Comparison of ENCODE assay signal across 33 cellular contexts in genomic region chr5:13692172-13692571, GRCh38.
"Had no signal": no experiment of that assay in that cellular context is flagged by ENCODE, and none has a peak within 500 bp of the region (broad histone marks: within the 10 kb centered on the region; RNA-seq: fewer than 3 reads in every experiment).

No MANE protein-coding gene starts in this region.

- H2AFZ ChIP-seq: PC-9 had no signal

- H3K4me3 ChIP-seq: cardiac muscle cell, MG63, PC-9 had no signal

- H3K27me3 ChIP-seq: brain microvascular endothelial cell, cardiac muscle cell, MG63 had no signal

- H3K4me1 Mint-ChIP-seq: activated CD4-positive, alpha-beta T cell treated with anti-CD3 and anti-CD28 coated beads, Interleukin-2, amount 10 ng/mL, durations not matched to agents 24 days and 14 days; activated naive CD8-positive, alpha-beta T cell treated with anti-CD3 and anti-CD28 coated beads for 36 hours; activated T-helper 17 cell treated with anti-CD3 and anti-CD28 coated beads, Interleukin-2, amount 50 U/mL, for 72 hours; central memory CD8-positive, alpha-beta T cell had no signal

- H3K36me3 Mint-ChIP-seq: activated naive CD8-positive, alpha-beta T cell treated with anti-CD3 and anti-CD28 coated beads for 36 hours had no signal

- H3K27ac ChIP-seq: brain microvascular endothelial cell, cardiac muscle cell, PC-9 had no signal

- ATAC-seq: activated CD8-positive, alpha-beta T cell treated with anti-CD3 and anti-CD28 coated beads for 36 hours; activated T-cell treated with anti-CD3 and anti-CD28 coated beads, Interleukin-2, amount 50 U/mL, for 72 hours; activated T-helper 17 cell treated with anti-CD3 and anti-CD28 coated beads, Interleukin-2, amount 50 U/mL, for 72 hours had no signal

- H3K9me3 Mint-ChIP-seq: activated CD4-positive, alpha-beta T cell treated with anti-CD3 and anti-CD28 coated beads, Interleukin-2, amount 10 ng/mL, durations not matched to agents 24 days and 14 days had no signal

- H3K27ac Mint-ChIP-seq: activated CD4-positive, alpha-beta T cell treated with anti-CD3 and anti-CD28 coated beads, Interleukin-2, amount 10 ng/mL, durations not matched to agents 24 days and 14 days; activated CD8-positive, alpha-beta T cell treated with anti-CD3 and anti-CD28 coated beads for 36 hours; activated naive CD8-positive, alpha-beta T cell treated with anti-CD3 and anti-CD28 coated beads for 36 hours; activated T-cell treated with anti-CD3 and anti-CD28 coated beads, Interleukin-2, amount 50 U/mL, for 72 hours; activated T-helper 17 cell treated with anti-CD3 and anti-CD28 coated beads, Interleukin-2, amount 50 U/mL, for 72 hours had no signal

- H3K4me3 Mint-ChIP-seq: activated CD4-positive, alpha-beta T cell treated with anti-CD3 and anti-CD28 coated beads, Interleukin-2, amount 10 ng/mL, durations not matched to agents 24 days and 14 days; activated CD8-positive, alpha-beta T cell treated with anti-CD3 and anti-CD28 coated beads for 36 hours; activated naive CD8-positive, alpha-beta T cell treated with anti-CD3 and anti-CD28 coated beads for 36 hours; activated T-cell treated with anti-CD3 and anti-CD28 coated beads, Interleukin-2, amount 50 U/mL, for 72 hours; activated T-helper 17 cell treated with anti-CD3 and anti-CD28 coated beads, Interleukin-2, amount 50 U/mL, for 72 hours; central memory CD8-positive, alpha-beta T cell had no signal

- DNase-seq: activated CD4-positive, alpha-beta T cell treated with anti-CD3 and anti-CD28 coated beads, Interleukin-2, amount 10 ng/mL, durations not matched to agents 24 days and 14 days; activated CD4-positive, alpha-beta T cell treated with anti-CD3 and anti-CD28 coated beads, Interleukin-2, amount 50 U/mL, for 4 hours; activated CD8-positive, alpha-beta T cell treated with anti-CD3 and anti-CD28 coated beads for 36 hours; activated effector memory CD4-positive, alpha-beta T cell treated with anti-CD3 and anti-CD28 coated beads, Interleukin-2, amount 50 U/mL, for 16 hours; activated naive CD4-positive, alpha-beta T cell; activated naive CD4-positive, alpha-beta T cell treated with anti-CD3 and anti-CD28 coated beads, Interleukin-2, amount 50 U/mL, for 16 hours; activated naive CD8-positive, alpha-beta T cell treated with anti-CD3 and anti-CD28 coated beads for 36 hours; activated T-cell treated with anti-CD3 and anti-CD28 coated beads, Interleukin-2, amount 50 U/mL, for 1 hour; activated T-cell treated with anti-CD3 and anti-CD28 coated beads, Interleukin-2, amount 50 U/mL, for 72 hours; amniotic stem cell; aorta; brain microvascular endothelial cell; Karpas-422; KBM-7; MG63; NCI-H1092; NCI-H146; NCI-H187; NCI-H2029 treated with DMSO at 0.1 percent for 48 hours; NCI-H2107; NCI-H2171; NCI-H510A; NCI-H526; NCI-H774; PC-9; Right ventricle myocardium superior; SW 1271; T-helper 1 cell; T-helper 2 cell; T-helper 9 cell had no signal

- H3K4me2 ChIP-seq: PC-9 had no signal

- H3K9me3 ChIP-seq: MG63 had no signal

- H3K27me3 Mint-ChIP-seq: activated CD4-positive, alpha-beta T cell treated with anti-CD3 and anti-CD28 coated beads, Interleukin-2, amount 10 ng/mL, durations not matched to agents 24 days and 14 days; activated CD8-positive, alpha-beta T cell treated with anti-CD3 and anti-CD28 coated beads for 36 hours; activated naive CD8-positive, alpha-beta T cell treated with anti-CD3 and anti-CD28 coated beads for 36 hours; activated T-helper 17 cell treated with anti-CD3 and anti-CD28 coated beads, Interleukin-2, amount 50 U/mL, for 72 hours; central memory CD8-positive, alpha-beta T cell had no signal

- H3K36me3 ChIP-seq: brain microvascular endothelial cell, cardiac muscle cell, MG63 had no signal
